In genomic region chr9:126472446-126472845, GRCh38 we compare ENCODE assay signal across 21 cellular contexts.
A peak's percentile ranks its signal among the peaks of the same experiment; 100 is the strongest.
DNase-seq lines count a peak whose midpoint lies in the region.
"Had no signal": no experiment of that assay in that cellular context is flagged by ENCODE, and none has a peak within 500 bp of the region (broad histone marks: within the 10 kb centered on the region; RNA-seq: fewer than 3 reads in every experiment).

No MANE protein-coding gene starts in this region.

- H3K36me3 ChIP-seq in thymus (ENCODE audit: control insufficient read depth, insufficient read depth), result no peaks in the 10 kb centered on the region

- peaks cover 2% of the 10 kb centered on the region for H3K9me3 ChIP-seq in thymus (ENCODE audit: control insufficient read depth)
- H3K9me3 ChIP-seq: A549, esophagus squamous epithelium, heart right ventricle had no signal

- H3K27ac ChIP-seq in thymus (ENCODE audit: low read depth), result peak overlapping the region; percentile 87

- no peaks in the 10 kb centered on the region for H3K27me3 ChIP-seq in thymus (ENCODE audit: control insufficient read depth, insufficient read depth)
- H3K27me3 ChIP-seq: esophagus squamous epithelium, heart right ventricle had no signal

- no peaks in the 10 kb centered on the region for H3K27me3 Mint-ChIP-seq in activated naive CD8-positive, alpha-beta T cell
- no peaks in the 10 kb centered on the region for H3K27me3 Mint-ChIP-seq in activated naive CD8-positive, alpha-beta T cell treated with anti-CD3 and anti-CD28 coated beads for 36 hours
- peaks cover 24 to 28% (median 26%) of the 10 kb centered on the region in 3 donors for H3K27me3 Mint-ChIP-seq in immature natural killer cell (ENCODE audit: low read depth in 3 of 3)

- peaks cover 57% of the 10 kb centered on the region for H3K4me1 ChIP-seq in thymus (ENCODE audit: control insufficient read depth, insufficient read depth, low read length)

- peaks cover 79% of the 10 kb centered on the region for H3K4me1 Mint-ChIP-seq in activated naive CD8-positive, alpha-beta T cell (ENCODE audit: low read depth)
- H3K4me1 Mint-ChIP-seq in activated naive CD8-positive, alpha-beta T cell treated with anti-CD3 and anti-CD28 coated beads for 36 hours, result peaks cover 70% of the 10 kb centered on the region
- H3K4me1 Mint-ChIP-seq in immature natural killer cell, result peaks cover 69 to 76% of the 10 kb centered on the region in 2 donors

- H3K36me3 Mint-ChIP-seq in activated naive CD8-positive, alpha-beta T cell, result peaks cover 10% of the 10 kb centered on the region
- peaks cover 21% of the 10 kb centered on the region for H3K36me3 Mint-ChIP-seq in activated naive CD8-positive, alpha-beta T cell treated with anti-CD3 and anti-CD28 coated beads for 36 hours
- peaks cover 3 to 12% (median 11%) of the 10 kb centered on the region in 3 donors for H3K36me3 Mint-ChIP-seq in immature natural killer cell

- no peak for DNase-seq in activated naive CD8-positive, alpha-beta T cell treated with anti-CD3 and anti-CD28 coated beads for 36 hours
- peak; percentile 63 for DNase-seq in NCI-H748 (lab: John Stamatoyannopoulos, UW; ENCODE audit: unreplicated experiment)
- DNase-seq in immature natural killer cell, result no peak
- DNase-seq in activated CD4-positive, alpha-beta T cell treated with anti-CD3 and anti-CD28 coated beads, Interleukin-2, amount 50 U/mL, for 1 hour, result no peak
- DNase-seq in NCI-H345 (lab: John Stamatoyannopoulos, UW), result no peak
- no peak for DNase-seq in stimulated activated CD4-positive, alpha-beta T cell treated with anti-CD3 and anti-CD28 coated beads, Interleukin-1b, Interleukin-23, amount 100 ng/mL, for 48 hours
- DNase-seq: Calu3; cortex of kidney; esophagus squamous epithelium; GDM1; heart right ventricle; islet precursor cell; NCI-H510A; nucleus accumbens; stimulated activated CD4-positive, alpha-beta T cell treated with anti-CD3 and anti-CD28 coated beads, Interleukin-4, amount 100 ng/mL, for 4 hours had no signal

- no peaks in the 10 kb centered on the region for H3K9me3 Mint-ChIP-seq in activated naive CD8-positive, alpha-beta T cell (ENCODE audit: low read depth)
- peaks cover 3% of the 10 kb centered on the region for H3K9me3 Mint-ChIP-seq in activated naive CD8-positive, alpha-beta T cell treated with anti-CD3 and anti-CD28 coated beads for 36 hours
- no peaks in the 10 kb centered on the region for H3K9me3 Mint-ChIP-seq in immature natural killer cell

- peak overlapping the region; percentile 22 for H3K4me3 Mint-ChIP-seq in activated naive CD8-positive, alpha-beta T cell
- H3K4me3 Mint-ChIP-seq in activated naive CD8-positive, alpha-beta T cell treated with anti-CD3 and anti-CD28 coated beads for 36 hours, result no peak overlapping the region
- peak overlapping the region; percentile 10 to 77 (median 57) for H3K4me3 Mint-ChIP-seq in immature natural killer cell
- H3K4me3 Mint-ChIP-seq: type B pancreatic cell had no signal

- no peak overlapping the region for H3K4me3 ChIP-seq in thymus (ENCODE audit: low read length)
- H3K4me3 ChIP-seq: A549, esophagus squamous epithelium had no signal

- 70% methylated on average over 1 of the region's 1 CpG for WGBS in thymus

- H3K27ac Mint-ChIP-seq in activated naive CD8-positive, alpha-beta T cell, result no peak overlapping the region
- H3K27ac Mint-ChIP-seq in activated naive CD8-positive, alpha-beta T cell treated with anti-CD3 and anti-CD28 coated beads for 36 hours, result no peak overlapping the region
- H3K27ac Mint-ChIP-seq in immature natural killer cell, result peak overlapping the region in 4 of 6 donors; percentile 45 to 98 (median 86)
- H3K27ac Mint-ChIP-seq: activated T-helper 2 cell treated with anti-CD3 and anti-CD28 coated beads, Interferon-gamma antibody, Interleukin-2, Interleukin-4, amounts not matched to agents 10 μg/mL and 5 μg/mL and 100 μg/mL, durations not matched to agents 14 hours and 24 hours and 36 hours; memory B cell; type B pancreatic cell had no signal

Comparison
In these comparisons a context has a peak if more than half of its experiments do, and no peak if none do; other contexts are left out.
1. H3K27ac Mint-ChIP-seq: peak in immature natural killer cell (4 of 6); none in activated naive CD8-positive, alpha-beta T cell (single experiment) and activated naive CD8-positive, alpha-beta T cell treated with anti-CD3 and anti-CD28 coated beads for 36 hours (single experiment).